In the genomic region with DNA sequence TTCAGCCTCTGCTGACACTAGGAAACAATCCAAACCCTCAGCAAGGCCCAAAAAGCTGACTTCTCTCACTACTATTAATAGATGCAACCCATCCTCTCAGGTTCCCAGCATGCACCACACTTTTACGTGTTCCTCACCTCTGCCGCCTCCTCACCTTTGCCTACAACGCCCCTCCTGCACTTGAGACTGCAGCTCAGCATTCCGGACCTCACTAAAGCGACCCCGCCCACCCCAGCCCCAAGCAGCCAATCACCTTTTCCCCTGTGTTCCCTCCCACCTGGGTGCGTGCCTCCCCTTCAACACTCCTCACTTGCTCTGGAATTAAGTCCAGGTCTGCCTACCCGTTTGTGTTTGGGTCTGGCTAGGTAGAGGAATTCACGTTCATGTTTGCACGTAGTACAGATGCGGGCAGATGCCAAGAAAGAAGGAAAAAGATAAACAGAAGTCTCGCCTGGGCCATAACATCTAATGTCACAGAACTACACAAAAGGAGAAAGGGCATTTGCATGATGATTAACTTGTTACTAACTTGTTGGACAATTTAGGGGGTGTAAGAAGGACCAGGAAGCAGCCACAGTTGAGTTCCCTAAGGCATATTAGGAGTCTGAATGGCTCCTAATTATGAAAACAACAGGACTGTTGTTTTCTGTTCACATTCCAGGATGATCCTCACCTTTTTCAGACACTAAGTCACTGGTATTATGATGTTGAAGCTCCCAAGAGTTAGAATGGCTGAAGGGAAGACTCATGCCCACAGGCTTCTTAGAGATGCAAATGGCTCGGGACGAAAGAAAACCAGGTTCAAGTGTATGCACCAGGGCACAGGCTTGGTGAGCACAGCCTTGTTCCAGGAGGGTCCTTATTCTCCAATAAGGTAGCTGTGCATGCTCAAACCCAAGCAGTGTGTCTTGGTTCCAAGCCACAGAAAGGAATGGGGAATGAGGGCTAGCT, we compare ENCODE assay signal across 1 cellular context.
TF ChIP-seq lines count a peak whose summit lies in the region.

No MANE protein-coding gene starts in this region.

TF ChIP-seq in HepG2, 621 proteins besides CTCF, POLR2A, EP300 and RAD21 (continued from another document):
- TF ChIP-seq, protein P1, sequence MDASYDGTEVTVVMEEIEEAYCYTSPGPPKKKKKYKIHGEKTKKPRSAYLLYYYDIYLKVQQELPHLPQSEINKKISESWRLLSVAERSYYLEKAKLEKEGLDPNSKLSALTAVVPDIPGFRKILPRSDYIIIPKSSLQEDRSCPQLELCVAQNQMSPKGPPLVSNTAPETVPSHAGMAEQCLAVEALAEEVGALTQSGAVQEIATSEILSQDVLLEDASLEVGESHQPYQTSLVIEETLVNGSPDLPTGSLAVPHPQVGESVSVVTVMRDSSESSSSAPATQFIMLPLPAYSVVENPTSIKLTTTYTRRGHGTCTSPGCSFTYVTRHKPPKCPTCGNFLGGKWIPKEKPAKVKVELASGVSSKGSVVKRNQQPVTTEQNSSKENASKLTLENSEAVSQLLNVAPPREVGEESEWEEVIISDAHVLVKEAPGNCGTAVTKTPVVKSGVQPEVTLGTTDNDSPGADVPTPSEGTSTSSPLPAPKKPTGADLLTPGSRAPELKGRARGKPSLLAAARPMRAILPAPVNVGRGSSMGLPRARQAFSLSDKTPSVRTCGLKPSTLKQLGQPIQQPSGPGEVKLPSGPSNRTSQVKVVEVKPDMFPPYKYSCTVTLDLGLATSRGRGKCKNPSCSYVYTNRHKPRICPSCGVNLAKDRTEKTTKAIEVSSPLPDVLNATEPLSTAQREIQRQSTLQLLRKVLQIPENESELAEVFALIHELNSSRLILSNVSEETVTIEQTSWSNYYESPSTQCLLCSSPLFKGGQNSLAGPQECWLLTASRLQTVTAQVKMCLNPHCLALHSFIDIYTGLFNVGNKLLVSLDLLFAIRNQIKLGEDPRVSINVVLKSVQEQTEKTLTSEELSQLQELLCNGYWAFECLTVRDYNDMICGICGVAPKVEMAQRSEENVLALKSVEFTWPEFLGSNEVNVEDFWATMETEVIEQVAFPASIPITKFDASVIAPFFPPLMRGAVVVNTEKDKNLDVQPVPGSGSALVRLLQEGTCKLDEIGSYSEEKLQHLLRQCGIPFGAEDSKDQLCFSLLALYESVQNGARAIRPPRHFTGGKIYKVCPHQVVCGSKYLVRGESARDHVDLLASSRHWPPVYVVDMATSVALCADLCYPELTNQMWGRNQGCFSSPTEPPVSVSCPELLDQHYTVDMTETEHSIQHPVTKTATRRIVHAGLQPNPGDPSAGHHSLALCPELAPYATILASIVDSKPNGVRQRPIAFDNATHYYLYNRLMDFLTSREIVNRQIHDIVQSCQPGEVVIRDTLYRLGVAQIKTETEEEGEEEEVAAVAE (CRISPR knock-in tag; IDR thresholded peaks at IDR 0.05; ENCODE audit: borderline replicate concordance), result no peak
- TF ChIP-seq RARG (CRISPR knock-in tag; IDR thresholded peaks at IDR 0.05; ENCODE audit: low read depth), result no peak
- TF ChIP-seq POLR2AphosphoS5 (IDR thresholded peaks at IDR 0.05; ENCODE audit: low read depth, low read length), result peak; percentile 28; the same call in 1 of the 2 replicates
